In genomic region chr2:113058998-113059960, GRCh38 we compare ENCODE assay signal across 14 cellular contexts. TPM values are rescaled to one million over a fixed set of nuclear protein-coding genes. Genes with fewer than 3 reads are reported as not detected.
DNase-seq lines count a peak whose midpoint lies in the region; ATAC-seq and TF ChIP-seq lines count a peak whose summit lies in the region.
"Had no signal": no experiment of that assay in that cellular context is flagged by ENCODE, and none has a peak within 500 bp of the region (broad histone marks: within the 10 kb centered on the region; RNA-seq: fewer than 3 reads in every experiment).

Gene IL36RN, plus strand, starts transcription at chr2:113059198. Its CDS starts 241 bp downstream, at chr2:113059439.

- H3K4me3 ChIP-seq in right atrium auricular region: no peak within 1 kb of the TSS
- H3K4me3 ChIP-seq in esophagus (ENCODE audit: low read depth in 1 of 2, low read length in 2 of 2): peak within 1 kb of the TSS; percentile 35 to 37
- no peak within 1 kb of the TSS for H3K4me3 ChIP-seq in aorta (ENCODE audit: low read length in 2 of 2)
- H3K4me3 ChIP-seq in MM.1S (ENCODE audit: low read length): no peak within 1 kb of the TSS
- no peak within 1 kb of the TSS for H3K4me3 ChIP-seq in endodermal cell (ENCODE audit: low read length)

- TF ChIP-seq CTCF in right atrium auricular region (IDR thresholded peaks at IDR 0.05) (no peak), mesothelial cell of epicardium (IDR thresholded peaks at IDR 0.05; ENCODE audit: unreplicated experiment) (no peak), MM.1S (IDR thresholded peaks at IDR 0.05; ENCODE audit: low read length) (no peak), endodermal cell (conservative IDR thresholded peaks at IDR 0.05) (no peak)

- H3K9me3 ChIP-seq in right atrium auricular region (no peaks in the 10 kb centered on the region), esophagus (ENCODE audit: control insufficient read depth in 2 of 2, insufficient read depth in 1 of 2, low read depth in 1 of 2, low read length in 1 of 2) (peaks cover 2 to 4% of the 10 kb centered on the region in 2 donors), aorta (ENCODE audit: control insufficient read depth, low read length) (no peaks in the 10 kb centered on the region), MM.1S (replicated peaks; ENCODE audit: insufficient read depth, low read length) (no peaks in the 10 kb centered on the region; the same call in 1 of the 2 replicates), endodermal cell (ENCODE audit: control insufficient read depth, low read length) (peaks cover 24% of the 10 kb centered on the region)

- no peak within 1 kb of the TSS for H3K27ac ChIP-seq in right atrium auricular region
- peak within 1 kb of the TSS; percentile 67 to 72 for H3K27ac ChIP-seq in esophagus (ENCODE audit: low read depth in 2 of 2, low read length in 1 of 2)
- H3K27ac ChIP-seq in aorta (ENCODE audit: low read depth in 1 of 2, low read length in 2 of 2): no peak within 1 kb of the TSS
- H3K27ac ChIP-seq in MM.1S (ENCODE audit: low read length): no peak within 1 kb of the TSS
- H3K27ac ChIP-seq in endodermal cell (ENCODE audit: low read depth, low read length): no peak within 1 kb of the TSS

- H3K4me3 Mint-ChIP-seq in mesothelial cell of epicardium: peak within 1 kb of the TSS; percentile 20
- no peak within 1 kb of the TSS for H3K4me3 Mint-ChIP-seq in endodermal cell
- H3K4me3 Mint-ChIP-seq: CD4-positive, CD25-positive, alpha-beta regulatory T cell had no signal

- H3K27me3 Mint-ChIP-seq in mesothelial cell of epicardium (ENCODE audit: low read depth) (peaks cover 14% of the 10 kb centered on the region), endodermal cell (ENCODE audit: insufficient read depth) (peaks cover 51% of the 10 kb centered on the region)

- H3K79me2 ChIP-seq in MM.1S (ENCODE audit: low read length): no peaks in the 10 kb centered on the region

- no peaks in the 10 kb centered on the region for H3K36me3 Mint-ChIP-seq in mesothelial cell of epicardium
- H3K36me3 Mint-ChIP-seq in endodermal cell (ENCODE audit: low read depth): no peaks in the 10 kb centered on the region

- peaks cover 24% of the 10 kb centered on the region for H3K9me3 Mint-ChIP-seq in mesothelial cell of epicardium
- H3K9me3 Mint-ChIP-seq in endodermal cell: peaks cover 21% of the 10 kb centered on the region

- H3K9ac ChIP-seq in MM.1S (ENCODE audit: low read length) (no peak within 1 kb of the TSS), endodermal cell (ENCODE audit: extremely low read depth, low read length, poor library complexity, severe bottlenecking) (no peak within 1 kb of the TSS)

- no peaks in the 10 kb centered on the region for H3K4me1 ChIP-seq in right atrium auricular region
- H3K4me1 ChIP-seq in esophagus (ENCODE audit: control insufficient read depth in 2 of 2, insufficient read depth in 2 of 2, low read length in 1 of 2): peaks cover 2 to 7% of the 10 kb centered on the region in 2 donors
- no peaks in the 10 kb centered on the region for H3K4me1 ChIP-seq in aorta (ENCODE audit: control insufficient read depth in 1 of 2, insufficient read depth in 2 of 2, low read length in 2 of 2)
- H3K4me1 ChIP-seq in MM.1S (ENCODE audit: low read length): peaks cover under 1% of the 10 kb centered on the region
- no peaks in the 10 kb centered on the region for H3K4me1 ChIP-seq in endodermal cell (ENCODE audit: control insufficient read depth, insufficient read depth, low read length)

- no peaks in the 10 kb centered on the region for H4K20me1 ChIP-seq in MM.1S (ENCODE audit: insufficient read depth, low read length)

- 78 to 80% methylated on average over 15 of the region's 15 CpGs for WGBS in esophagus, 2 donors
- 65 to 72% methylated on average over 15 of the region's 15 CpGs for WGBS in aorta, 2 donors
- WGBS in endodermal cell (ENCODE audit: insufficient coverage in 1 of 2, insufficient read length in 1 of 2), 2 experiments: 86 to 89% methylated on average over 11 to 15 of the region's 15 CpGs

- H3K4me2 ChIP-seq in MM.1S (ENCODE audit: low read depth, low read length): no peak within 1 kb of the TSS

- H3K9me2 ChIP-seq in MM.1S (replicated peaks; ENCODE audit: insufficient read depth, low read length): no peaks in the 10 kb centered on the region

- H3K36me3 ChIP-seq in right atrium auricular region (no peaks in the 10 kb centered on the region), esophagus (ENCODE audit: control insufficient read depth in 2 of 2, insufficient read depth in 2 of 2, low read length in 1 of 2) (no peaks in the 10 kb centered on the region), aorta (ENCODE audit: control insufficient read depth in 1 of 2, insufficient read depth in 2 of 2, low read length in 1 of 2) (no peaks in the 10 kb centered on the region), MM.1S (replicated peaks; ENCODE audit: insufficient read depth, low read length) (no peaks in the 10 kb centered on the region), endodermal cell (ENCODE audit: control insufficient read depth, insufficient read depth, low read length) (no peaks in the 10 kb centered on the region)

- ATAC-seq in left ventricle myocardium superior: no peak
- peak; percentile 9 for ATAC-seq in aorta (ENCODE audit: low FRiP score)

- H2AFZ ChIP-seq in MM.1S (ENCODE audit: low read length): no peak within 1 kb of the TSS

- intact Hi-C loops in left ventricle myocardium superior (cut with micrococcal nuclease) (no loop called here), aorta (cut with DNase I) (no loop called here)

- H3F3A ChIP-seq in MM.1S (ENCODE audit: insufficient read depth, low read length): no peaks in the 10 kb centered on the region

- H3K27ac Mint-ChIP-seq in mesothelial cell of epicardium (peak within 1 kb of the TSS; percentile 80), endodermal cell (no peak within 1 kb of the TSS)

- H3K4me1 Mint-ChIP-seq in mesothelial cell of epicardium (peaks cover 13% of the 10 kb centered on the region), endodermal cell (no peaks in the 10 kb centered on the region)

- DNase-seq in right atrium auricular region (ENCODE audit: low spot score) (peak; percentile 44), left ventricle myocardium superior (no peak), mesothelial cell of epicardium (ENCODE audit: low spot score in 2 of 2, unreplicated experiment in 2 of 2) (no peak), aorta (no peak), MM.1S (no peak), endodermal cell (no peak)
- DNase-seq in central memory CD4-positive, alpha-beta T cell: no peak
- DNase-seq: CD4-positive, CD25-positive, alpha-beta regulatory T cell; GOT3; NCI-H1105; NCI-H1694 treated with DMSO at 0.1 percent for 48 hours; Right ventricle myocardium superior had no signal

- H3K27me3 ChIP-seq in right atrium auricular region: no peaks in the 10 kb centered on the region
- no peaks in the 10 kb centered on the region for H3K27me3 ChIP-seq in esophagus (ENCODE audit: control insufficient read depth in 1 of 2, insufficient read depth in 2 of 2, low read length in 2 of 2)
- no peaks in the 10 kb centered on the region for H3K27me3 ChIP-seq in aorta (ENCODE audit: control insufficient read depth in 1 of 2, insufficient read depth in 2 of 2, low read length in 1 of 2)
- H3K27me3 ChIP-seq in MM.1S (replicated peaks; ENCODE audit: insufficient read depth, low read length): no peaks in the 10 kb centered on the region
- H3K27me3 ChIP-seq in endodermal cell (ENCODE audit: control insufficient read depth, insufficient read depth, low read length, poor library complexity, severe bottlenecking): peaks cover 7% of the 10 kb centered on the region

RNA-seq across cellular contexts. Expression of gene IL36RN, which starts in this region (rescaled TPM):
- total RNA-seq in right atrium auricular region: not detected
- total RNA-seq in left ventricle myocardium superior: not detected
- polyA plus RNA-seq in esophagus: 10 to 100 TPM; 25.9 to 38.4 TPM
- total RNA-seq in mesothelial cell of epicardium: 0.84 to 1.1 TPM (median 0.85 TPM) in 3 replicates
- total RNA-seq in aorta: not detected
- polyA plus RNA-seq in aorta: not detected
- total RNA-seq in endodermal cell: not detected
- polyA plus RNA-seq in endodermal cell (2013, experiment 1 of 2): not detected
- polyA plus RNA-seq in endodermal cell (2013, experiment 2 of 2): not detected
- total RNA-seq: CD4-positive, CD25-positive, alpha-beta regulatory T cell; HT1080; Right ventricle myocardium superior had no signal
- polyA plus RNA-seq: CD4-positive, CD25-positive, alpha-beta regulatory T cell had no signal

Comparison
In these comparisons a context has a peak if more than half of its experiments do, and no peak if none do; other contexts are left out.
1. RNA of gene IL36RN (polyA plus RNA-seq): 25.9 to 38.4 TPM in esophagus; not detected in aorta; every median in the first group is over 10 times any median in the second.
2. Peak in DNase-seq in right atrium auricular region; RNA of the gene not detected or under 1 TPM.
3. Peak in ATAC-seq in aorta; RNA of the gene not detected or under 1 TPM.
4. H3K27ac ChIP-seq: peak in esophagus (2 of 2); none in right atrium auricular region (0 of 2), aorta (0 of 2), MM.1S (single experiment) and endodermal cell (single experiment).
5. H3K4me3 ChIP-seq: peak in esophagus (2 of 2); none in right atrium auricular region (0 of 2), aorta (0 of 2), MM.1S (single experiment) and endodermal cell (single experiment).